In the genomic region with DNA sequence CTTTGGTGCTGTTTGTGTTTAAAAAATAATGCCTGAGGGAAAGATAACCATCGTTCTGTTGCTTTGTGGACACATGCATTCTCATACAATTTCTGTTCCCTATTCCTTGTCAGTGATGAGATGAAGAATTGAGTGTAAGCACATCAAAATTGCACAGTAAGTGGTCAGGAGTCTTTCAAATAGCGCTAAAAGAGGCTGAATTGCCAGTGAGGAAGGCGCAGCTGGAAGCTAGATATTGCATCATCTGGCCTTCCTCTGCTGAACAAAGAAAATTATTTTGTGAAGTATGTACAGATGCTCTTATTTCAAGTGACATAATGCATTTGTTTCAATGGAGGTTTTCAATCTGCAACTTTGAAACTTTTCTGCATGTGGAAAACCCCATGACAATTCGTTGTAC, we compare ENCODE assay signal across 10 cellular contexts.
A peak's percentile ranks its signal among the peaks of the same experiment; 100 is the strongest.
DNase-seq lines count a peak whose midpoint lies in the region; ATAC-seq and TF ChIP-seq lines count a peak whose summit lies in the region.
"Had no signal": no experiment of that assay in that cellular context is flagged by ENCODE, and none has a peak within 500 bp of the region (broad histone marks: within the 10 kb centered on the region; RNA-seq: fewer than 3 reads in every experiment).

No MANE protein-coding gene starts in this region.

- DNase-seq in COLO668 (lab: John Stamatoyannopoulos, UW; ENCODE audit: unreplicated experiment) = peak; percentile 10
- DNase-seq in NCI-H2107 (lab: John Stamatoyannopoulos, UW) = peak; percentile 24
- no peak for DNase-seq in stimulated activated naive CD4-positive, alpha-beta T cell (lab: John Stamatoyannopoulos, UW)
- no peak for DNase-seq in effector memory CD4-positive, alpha-beta T cell
- no peak for DNase-seq in GM13976 (ENCODE audit: low spot score)
- DNase-seq: stimulated activated naive CD8-positive, alpha-beta T cell treated with anti-CD3 and anti-CD28 coated beads, Interleukin-15, Interleukin-2, amounts not matched to agents 100 U/mL and 50 U/mL, for 24 hours had no signal

- H3K4me1 ChIP-seq in muscle layer of duodenum (ENCODE audit: control insufficient read depth in 1 of 2, insufficient read depth in 2 of 2, low read length in 2 of 2) = peaks cover 9 to 19% of the 10 kb centered on the region in 2 donors
- H3K4me1 ChIP-seq in effector memory CD4-positive, alpha-beta T cell (ENCODE audit: control insufficient read depth, insufficient read depth, low read length, poor library complexity, severe bottlenecking) = peaks cover 5% of the 10 kb centered on the region

- no peaks in the 10 kb centered on the region for H3K9me3 ChIP-seq in muscle layer of duodenum (ENCODE audit: control insufficient read depth in 1 of 2, low read length in 2 of 2)
- H3K9me3 ChIP-seq in effector memory CD4-positive, alpha-beta T cell (ENCODE audit: control insufficient read depth, low read length) = no peaks in the 10 kb centered on the region

- ATAC-seq in GM19452 (IDR thresholded peaks at IDR 0.05; ENCODE audit: unreplicated experiment) = no peak
- ATAC-seq: stimulated activated naive CD8-positive, alpha-beta T cell treated with anti-CD3 and anti-CD28 coated beads, Interleukin-15, Interleukin-2, amounts not matched to agents 100 U/mL and 50 U/mL, for 24 hours had no signal

- H3K4me3 ChIP-seq in muscle layer of duodenum (ENCODE audit: low read depth in 1 of 2, low read length in 2 of 2) = no peak overlapping the region
- H3K4me3 ChIP-seq in effector memory CD4-positive, alpha-beta T cell (ENCODE audit: insufficient read depth, low read depth, low read length, poor library complexity, severe bottlenecking) = no peak overlapping the region

- H3K36me3 Mint-ChIP-seq in dendritic cell treated with granulocyte-macrophage colony-stimulating factor and Interleukin-4, amounts not matched to agents 40 ng/mL and 50 ng/mL, for 4 days (ENCODE audit: low read depth) = no peaks in the 10 kb centered on the region

- peak overlapping the region; percentile 80 for H3K27ac Mint-ChIP-seq in dendritic cell treated with granulocyte-macrophage colony-stimulating factor and Interleukin-4, amounts not matched to agents 40 ng/mL and 50 ng/mL, for 4 days

- peaks cover 45% of the 10 kb centered on the region for H3K4me1 Mint-ChIP-seq in dendritic cell treated with granulocyte-macrophage colony-stimulating factor and Interleukin-4, amounts not matched to agents 40 ng/mL and 50 ng/mL, for 4 days (ENCODE audit: low read depth)

- H3K36me3 ChIP-seq in muscle layer of duodenum (ENCODE audit: control insufficient read depth in 1 of 2, insufficient read depth in 2 of 2, low read length in 2 of 2) = no peaks in the 10 kb centered on the region
- no peaks in the 10 kb centered on the region for H3K36me3 ChIP-seq in effector memory CD4-positive, alpha-beta T cell (ENCODE audit: control insufficient read depth, insufficient read depth, low read length)

- peaks cover 3% of the 10 kb centered on the region for H3K27me3 Mint-ChIP-seq in dendritic cell treated with granulocyte-macrophage colony-stimulating factor and Interleukin-4, amounts not matched to agents 40 ng/mL and 50 ng/mL, for 4 days

- no peaks in the 10 kb centered on the region for H3K27me3 ChIP-seq in muscle layer of duodenum (ENCODE audit: low read depth, low read length)
- no peaks in the 10 kb centered on the region for H3K27me3 ChIP-seq in effector memory CD4-positive, alpha-beta T cell (replicated peaks; ENCODE audit: control insufficient read depth, insufficient read depth, low read length, poor library complexity, severe bottlenecking)

- H3K9me3 Mint-ChIP-seq in dendritic cell treated with granulocyte-macrophage colony-stimulating factor and Interleukin-4, amounts not matched to agents 40 ng/mL and 50 ng/mL, for 4 days = no peaks in the 10 kb centered on the region
- H3K9me3 Mint-ChIP-seq: neural crest cell had no signal

- no peak for TF ChIP-seq CTCF in GM13976 (IDR thresholded peaks at IDR 0.05; ENCODE audit: borderline replicate concordance, control extremely low read depth, extremely low read depth, insufficient read depth, missing control alignments)

- H3K4me3 Mint-ChIP-seq in dendritic cell treated with granulocyte-macrophage colony-stimulating factor and Interleukin-4, amounts not matched to agents 40 ng/mL and 50 ng/mL, for 4 days = no peak overlapping the region
- H3K4me3 Mint-ChIP-seq: neural crest cell had no signal

- peak overlapping the region; percentile 84 for H3K27ac ChIP-seq in muscle layer of duodenum (ENCODE audit: low read length)
- no peak overlapping the region for H3K27ac ChIP-seq in effector memory CD4-positive, alpha-beta T cell (ENCODE audit: insufficient read depth, low read length, poor library complexity, severe bottlenecking)

- in situ Hi-C loops in GM13976 (cut with MboI; ENCODE audit: low sequenced_read_pairs, unreplicated experiment) = no loop called here

- intact Hi-C loops in dendritic cell treated with granulocyte-macrophage colony-stimulating factor and Interleukin-4, amounts not matched to agents 40 ng/mL and 50 ng/mL, for 4 days (cut with micrococcal nuclease) = loop anchor here (2.0 to 5.0 kb wide), 2 partner anchors 24 to 130 kb away; no protein-coding TSS in a partner anchor

Comparison
In these comparisons a context has a peak if more than half of its experiments do, and no peak if none do; other contexts are left out.
1. DNase-seq: peak in COLO668 (single experiment) and NCI-H2107 (single experiment); none in stimulated activated naive CD4-positive, alpha-beta T cell (0 of 6), effector memory CD4-positive, alpha-beta T cell (0 of 3) and GM13976 (single experiment).